In genomic region chr20:61454053-61454452, GRCh38 we compare ENCODE assay signal across 30 cellular contexts.
"Had no signal": no experiment of that assay in that cellular context is flagged by ENCODE, and none has a peak within 500 bp of the region (broad histone marks: within the 10 kb centered on the region; RNA-seq: fewer than 3 reads in every experiment).

No MANE protein-coding gene starts in this region.

- DNase-seq: activated CD4-positive, alpha-beta T cell treated with anti-CD3 and anti-CD28 coated beads for 4 hours; activated CD4-positive, alpha-beta T cell treated with anti-CD3 and anti-CD28 coated beads, Interleukin-2, amount 50 U/mL, for 4 hours; activated CD4-positive, CD25-positive, alpha-beta regulatory T cell; activated naive CD4-positive, alpha-beta T cell; activated T-cell treated with anti-CD3 and anti-CD28 coated beads for 4 hours; activated T-cell treated with anti-CD3 and anti-CD28 coated beads, Interleukin-2, amount 50 U/mL, for 72 hours; anterior cingulate cortex; dermis blood vessel endothelial cell; effector CD8-positive, alpha-beta T cell; esophagus squamous epithelium; gastrocnemius medialis; left cardiac atrium; left ventricle myocardium superior; midbrain; naive thymus-derived CD4-positive, alpha-beta T cell; stimulated activated CD4-positive, alpha-beta T cell treated with anti-CD3 and anti-CD28 coated beads, Interleukin-15, amount 100 ng/mL, for 24 hours; stimulated activated CD4-positive, alpha-beta T cell treated with anti-CD3 and anti-CD28 coated beads, Interleukin-2, amount 100 ng/mL, for 24 hours; stimulated activated naive B cell treated with anti-CD40 and anti-IgM and Interleukin-4, amounts not matched to agents 10 μg/mL and 1 μg/mL and 100 μg/mL, for 72 hours; stomach; T-helper 1 cell; thyroid gland had no signal

- ATAC-seq: activated naive CD4-positive, alpha-beta T cell treated with anti-CD3 and anti-CD28 coated beads, Interleukin-2, amount 50 U/mL, for 72 hours; activated T-cell treated with anti-CD3 and anti-CD28 coated beads, Interleukin-2, amount 50 U/mL, for 72 hours; gastrocnemius medialis; left cardiac atrium; left ventricle myocardium superior; naive thymus-derived CD4-positive, alpha-beta T cell; stimulated activated naive B cell treated with anti-CD40 and anti-IgM and Interleukin-4, amounts not matched to agents 10 μg/mL and 1 μg/mL and 100 μg/mL, for 72 hours had no signal

- H3K4me2 ChIP-seq: hepatocyte had no signal

- H2AFZ ChIP-seq: hepatocyte had no signal

- H3K27me3 ChIP-seq: gastrocnemius medialis, hepatocyte, thyroid gland, upper lobe of left lung, vagina had no signal

- H3K4me1 ChIP-seq: esophagus squamous epithelium, gastrocnemius medialis, stomach, thyroid gland, upper lobe of left lung, vagina had no signal

- H3K9me3 ChIP-seq: esophagus squamous epithelium, gastrocnemius medialis, thyroid gland, upper lobe of left lung, vagina had no signal

- H3K79me2 ChIP-seq: hepatocyte had no signal

- H3K36me3 ChIP-seq: esophagus squamous epithelium, gastrocnemius medialis, stomach, thyroid gland, upper lobe of left lung, vagina had no signal

- H3K4me3 ChIP-seq: esophagus squamous epithelium, gastrocnemius medialis, hepatocyte, stomach, thyroid gland, upper lobe of left lung, vagina had no signal

- H3K27ac ChIP-seq: epithelial cell of prostate, esophagus squamous epithelium, gastrocnemius medialis, hepatocyte, stomach, thyroid gland, upper lobe of left lung, vagina had no signal

- FAIRE-seq: bronchial epithelial cell, colon, endometrium, keratinocyte had no signal
